In genomic region chr17:22233382-22233781, GRCh38 we compare ENCODE assay signal across 20 cellular contexts.
A peak's percentile ranks its signal among the peaks of the same experiment; 100 is the strongest.
DNase-seq lines count a peak whose midpoint lies in the region; ATAC-seq, FAIRE-seq and TF ChIP-seq lines count a peak whose summit lies in the region.
"Had no signal": no experiment of that assay in that cellular context is flagged by ENCODE, and none has a peak within 500 bp of the region (broad histone marks: within the 10 kb centered on the region; RNA-seq: fewer than 3 reads in every experiment).

No MANE protein-coding gene starts in this region.

- H3K9me1 ChIP-seq in K562 (ENCODE audit: control insufficient read depth, insufficient read depth, low read length): no peaks in the 10 kb centered on the region

- H2BK120ac ChIP-seq in mesendoderm (ENCODE audit: low read depth, low read length): no peak overlapping the region

- H3K27me3 ChIP-seq in K562 (ENCODE audit: control insufficient read depth in 2 of 2, insufficient read depth in 2 of 2, low read length in 2 of 2) (no peaks in the 10 kb centered on the region), mesendoderm (ENCODE audit: insufficient read depth, low read length, poor library complexity) (no peaks in the 10 kb centered on the region)
- H3K27me3 ChIP-seq in CD8-positive, alpha-beta memory T cell (ENCODE audit: insufficient read depth, low read length, poor library complexity, severe bottlenecking): no peaks in the 10 kb centered on the region

- no peak overlapping the region for H2AFZ ChIP-seq in K562 (ENCODE audit: low read depth, low read length)
- H2AFZ ChIP-seq: GM23248 had no signal

- peak; percentile 1 for DNase-seq in KBM-7
- DNase-seq in NB4 (ENCODE audit: low read depth): peak; percentile 4
- DNase-seq in K562 (ENCODE audit: extremely low read depth in 1 of 4, low spot score in 3 of 4): no peak
- DNase-seq in mesendoderm: peak; percentile 19
- no peak for DNase-seq in CD8-positive, alpha-beta memory T cell
- DNase-seq in islet precursor cell: no peak
- DNase-seq: C1 segment of cervical spinal cord; CD8-positive, alpha-beta T cell; DMS 273 treated with DMSO at 0.1 percent for 48 hours; DMS79; EL; GDM1; GM23248; H7; HCEC 1CT had no signal

- no peak overlapping the region for H4K8ac ChIP-seq in mesendoderm (ENCODE audit: low read depth, low read length)

- no peaks in the 10 kb centered on the region for H3K79me1 ChIP-seq in mesendoderm (ENCODE audit: low read length)

- WGBS in K562 (ENCODE audit: insufficient coverage, low coverage, missing lambda C conversion rate): 36% methylated on average over 1 of the region's 1 CpG
- no CpG with 5 or more reads among the region's 1 CpG for WGBS in mesendoderm (ENCODE audit: extremely low coverage, insufficient coverage, low lambda C conversion rate)

- no peak overlapping the region for H3K23ac ChIP-seq in mesendoderm (ENCODE audit: low read length)

- no peak overlapping the region for H3K4ac ChIP-seq in mesendoderm (ENCODE audit: low read depth, low read length)

- in situ Hi-C loops in KBM-7 (cut with MboI; ENCODE audit: low pct_unique_long_range_greater_than_20kb, low sequenced_read_pairs) (no loop called here), K562 (cut with MboI) (no loop called here)

- POLR2A ChIA-PET in K562 (lab: Yijun Ruan, JAX): no interaction called here
- POLR2A ChIA-PET in CD8-positive, alpha-beta memory T cell (lab: Charles Lee): no interaction called here

- ATAC-seq in K562 (no peak), SK-N-SH treated with all-trans-retinoic acid at 6 μM for 48 hours (no peak)
- ATAC-seq: CD8-positive, alpha-beta T cell; GM12878 had no signal

- intact Hi-C loops in K562 (cut with micrococcal nuclease): no loop called here

- no peak overlapping the region for H3K18ac ChIP-seq in mesendoderm (ENCODE audit: low read length)

- H3K4me1 Mint-ChIP-seq in CD8-positive, alpha-beta memory T cell: no peaks in the 10 kb centered on the region

- no peak overlapping the region for H3K4me3 Mint-ChIP-seq in CD8-positive, alpha-beta memory T cell
- H3K4me3 Mint-ChIP-seq: CD8-positive, alpha-beta T cell had no signal

- H3K79me2 ChIP-seq in K562 (ENCODE audit: control insufficient read depth, insufficient read depth, low read length): no peaks in the 10 kb centered on the region
- H3K79me2 ChIP-seq in mesendoderm (ENCODE audit: control insufficient read depth, insufficient read depth, low read length): no peaks in the 10 kb centered on the region

- no peaks in the 10 kb centered on the region for H3K27me3 Mint-ChIP-seq in CD8-positive, alpha-beta memory T cell

- no peak overlapping the region for H3K27ac ChIP-seq in K562 (ENCODE audit: extremely low read depth, low read depth, low read length)
- H3K27ac ChIP-seq in mesendoderm (ENCODE audit: low read depth, low read length): no peak overlapping the region
- no peak overlapping the region for H3K27ac ChIP-seq in CD8-positive, alpha-beta memory T cell (ENCODE audit: low read depth, low read length)
- H3K27ac ChIP-seq: GM23248 had no signal

- H3K4me2 ChIP-seq in K562 (ENCODE audit: insufficient read depth, low read length) (no peak overlapping the region), mesendoderm (ENCODE audit: low read length) (no peak overlapping the region)

- H3K9ac ChIP-seq in K562 (ENCODE audit: insufficient read depth in 1 of 2, low read depth in 2 of 2, low read length in 2 of 2) (no peak overlapping the region), mesendoderm (ENCODE audit: low read length) (no peak overlapping the region)
- H3K9ac ChIP-seq: GM23248 had no signal

- no peaks in the 10 kb centered on the region for H3K36me3 ChIP-seq in K562 (ENCODE audit: control insufficient read depth, insufficient read depth, low read length)
- H3K36me3 ChIP-seq in mesendoderm (ENCODE audit: control insufficient read depth, insufficient read depth, low read length): no peaks in the 10 kb centered on the region
- H3K36me3 ChIP-seq in CD8-positive, alpha-beta memory T cell (ENCODE audit: insufficient read depth, low read length): no peaks in the 10 kb centered on the region

- no peak for FAIRE-seq in K562 (lab: Jason Lieb, UNC)
- FAIRE-seq: D721Med, GM12878, GM19239, H1 had no signal

- TF ChIP-seq CTCF in NB4 (IDR thresholded peaks at IDR 0.05; ENCODE audit: low read depth, low read length) (no peak), K562 (IDR thresholded peaks at IDR 0.05 in 2 of 3, conservative IDR thresholded peaks at IDR 0.05 in 1 of 3; ENCODE audit: insufficient read depth in 2 of 3, low read depth in 1 of 3, low read length in 3 of 3) (no peak)

- no peak for TF ChIP-seq EP300 in K562 (IDR thresholded peaks at IDR 0.05; ENCODE audit: low read length)

- no peak for TF ChIP-seq POLR2A in NB4 (IDR thresholded peaks at IDR 0.05; ENCODE audit: extremely low read depth, insufficient read length)
- TF ChIP-seq POLR2A in K562 (conservative IDR thresholded peaks at IDR 0.05): no peak

- no TSS peak for BruUV-seq in K562 (replicated peaks; lab: Mats Ljungman, UMichigan)

- no peak overlapping the region for H2AK5ac ChIP-seq in mesendoderm (ENCODE audit: low read length)

- no peak overlapping the region for H4K5ac ChIP-seq in mesendoderm (ENCODE audit: low read length)

- H2BK5ac ChIP-seq in mesendoderm (ENCODE audit: low read length): no peak overlapping the region

- no peak overlapping the region for H3K27ac Mint-ChIP-seq in CD8-positive, alpha-beta memory T cell
- H3K27ac Mint-ChIP-seq: CD8-positive, alpha-beta T cell had no signal

- H3K4me1 ChIP-seq in K562 (replicated peaks in 1 of 2; ENCODE audit: control insufficient read depth in 2 of 2, insufficient read depth in 2 of 2, low read length in 2 of 2) (peaks cover 0 to 4% of the 10 kb centered on the region in 2 experiments; a peak in 2 of 5 replicates), mesendoderm (ENCODE audit: control insufficient read depth, low read depth, low read length) (no peaks in the 10 kb centered on the region)
- no peaks in the 10 kb centered on the region for H3K4me1 ChIP-seq in CD8-positive, alpha-beta memory T cell (ENCODE audit: insufficient read depth, low read length)

- peaks cover 3 to 29% (median 9%) of the 10 kb centered on the region in 5 donors for H3K9me3 Mint-ChIP-seq in CD8-positive, alpha-beta memory T cell

- no peaks in the 10 kb centered on the region for H4K20me1 ChIP-seq in K562 (replicated peaks; ENCODE audit: control insufficient read depth, insufficient read depth, low read length)

- H3K36me3 Mint-ChIP-seq in CD8-positive, alpha-beta memory T cell: no peaks in the 10 kb centered on the region
- H3K36me3 Mint-ChIP-seq: CD8-positive, alpha-beta T cell had no signal

- TF ChIP-seq RAD21 in K562 (CRISPR knock-in tag; conservative IDR thresholded peaks at IDR 0.05 in 1 of 2, IDR thresholded peaks at IDR 0.05 in 1 of 2): no peak

- peaks cover 6% of the 10 kb centered on the region for H3K9me3 ChIP-seq in K562 (replicated peaks; ENCODE audit: control insufficient read depth, insufficient read depth, low read depth, low read length)
- H3K9me3 ChIP-seq in CD8-positive, alpha-beta memory T cell (ENCODE audit: low read length): no peaks in the 10 kb centered on the region

- CTCF ChIA-PET in K562 (lab: Yijun Ruan, JAX; ENCODE audit: low intra/inter-chr PET ratio): no interaction called here
- CTCF ChIA-PET in CD8-positive, alpha-beta memory T cell (lab: Charles Lee): no interaction called here

- no peak overlapping the region for H3K56ac ChIP-seq in mesendoderm (ENCODE audit: low read length)

- H2BK15ac ChIP-seq in mesendoderm (replicated peaks; ENCODE audit: low read depth): no peak overlapping the region

- no peak overlapping the region for H3K4me3 ChIP-seq in NB4 (ENCODE audit: low read depth, low read length)
- H3K4me3 ChIP-seq in K562: no peak overlapping the region
- H3K4me3 ChIP-seq in mesendoderm (ENCODE audit: low read length): no peak overlapping the region
- H3K4me3 ChIP-seq in CD8-positive, alpha-beta memory T cell (ENCODE audit: low read length): no peak overlapping the region
- H3K4me3 ChIP-seq: GM12878, GM23248 had no signal

TF ChIP-seq in SK-N-SH treated with all-trans-retinoic acid at 6 μM for 48 hours, 23 proteins besides CTCF, POLR2A, EP300 and RAD21 (continues in another document):
- no peak for TF ChIP-seq ZNF565 (CRISPR knock-in tag; conservative IDR thresholded peaks at IDR 0.05; ENCODE audit: low read depth)
- no peak for TF ChIP-seq TCF4 (CRISPR knock-in tag; IDR thresholded peaks at IDR 0.05; ENCODE audit: borderline replicate concordance)
- TF ChIP-seq ZC3H10 (CRISPR knock-in tag; IDR thresholded peaks at IDR 0.05): no peak
- TF ChIP-seq OSR1 (CRISPR knock-in tag; IDR thresholded peaks at IDR 0.05): no peak
- TF ChIP-seq ESRRG (CRISPR knock-in tag; IDR thresholded peaks at IDR 0.05): no peak
- no peak for TF ChIP-seq PATZ1 (CRISPR knock-in tag; IDR thresholded peaks at IDR 0.05; ENCODE audit: borderline replicate concordance)

Comparison
In these comparisons a context has a peak if more than half of its experiments do, and no peak if none do; other contexts are left out.
1. DNase-seq: peak in KBM-7 (single experiment), NB4 (single experiment) and mesendoderm (single experiment); none in K562 (0 of 4), CD8-positive, alpha-beta memory T cell (0 of 5) and islet precursor cell (single experiment).